In genomic region chr10:68080853-68081431, GRCh38 we compare ENCODE assay signal across 1 cellular context.
TF ChIP-seq lines count a peak whose summit lies in the region.

No MANE protein-coding gene starts in this region.

TF ChIP-seq in endothelial cell of umbilical vein, 7 proteins besides CTCF, POLR2A, EP300 and RAD21 (continued from another document):
- TF ChIP-seq EZH2 (IDR thresholded peaks at IDR 0.05; ENCODE audit: borderline replicate concordance, low read depth, low read length, severe bottlenecking) (no peak), MAX (IDR thresholded peaks at IDR 0.05; ENCODE audit: insufficient read depth, insufficient read length) (no peak), FOS (IDR thresholded peaks at IDR 0.05; ENCODE audit: borderline replicate concordance, insufficient read depth, low read length) (no peak), MYC (IDR thresholded peaks at IDR 0.05; ENCODE audit: low read depth, low read length) (no peak), JUN (IDR thresholded peaks at IDR 0.05; ENCODE audit: borderline replicate concordance, insufficient read depth, insufficient read length, low read depth) (no peak)
TF ChIP-seq in endothelial cell of umbilical vein: peak in this region for 0.
